1 cellular context compared by ENCODE assay signal in genomic region chr5:96432245-96433065, GRCh38.
TF ChIP-seq lines count a peak whose summit lies in the region.

No MANE protein-coding gene starts in this region.

TF ChIP-seq in SK-N-SH, 30 proteins besides CTCF, POLR2A, EP300 and RAD21 (continued from another document):
- TF ChIP-seq IRF3 (IDR thresholded peaks at IDR 0.05; ENCODE audit: low read depth, low read length) (no peak), MXI1 (IDR thresholded peaks at IDR 0.05; ENCODE audit: low read depth, low read length) (no peak)
TF ChIP-seq in SK-N-SH: peak in this region for 0.
